In genomic region chrX:123964155-123964554, GRCh38 we compare ENCODE assay signal across 9 cellular contexts. TPM values are rescaled to one million over a fixed set of nuclear protein-coding genes. Genes with fewer than 3 reads are reported as not detected.
A peak's percentile ranks its signal among the peaks of the same experiment; 100 is the strongest.
DNase-seq lines count a peak whose midpoint lies in the region; ATAC-seq and TF ChIP-seq lines count a peak whose summit lies in the region.
"Had no signal": no experiment of that assay in that cellular context is flagged by ENCODE, and none has a peak within 500 bp of the region (broad histone marks: within the 10 kb centered on the region; RNA-seq: fewer than 3 reads in every experiment).

No MANE protein-coding gene starts in this region.

- TF ChIP-seq CTCF in activated B cell treated with CpG ODN at 0.5 μM for 24 hours (IDR thresholded peaks at IDR 0.05) = no peak

- peaks cover 18% of the 10 kb centered on the region for H3K36me3 Mint-ChIP-seq in T-helper 2 cell treated with Interferon-gamma antibody and Interleukin-4, amounts not matched to agents 5 μg/mL and 100 μg/mL, for 36 hours (ENCODE audit: low read depth)
- H3K36me3 Mint-ChIP-seq in activated B cell treated with CpG ODN at 0.5 μM for 24 hours (ENCODE audit: low read depth) = peaks cover 35% of the 10 kb centered on the region

- no peak for DNase-seq in T-helper 2 cell treated with Interferon-gamma antibody and Interleukin-4, amounts not matched to agents 5 μg/mL and 100 μg/mL, for 36 hours (ENCODE audit: low spot score)
- DNase-seq in T-helper 2 cell (no peak), activated B cell treated with CpG ODN at 0.5 μM for 24 hours (no peak), glomerular visceral epithelial cell (ENCODE audit: extremely low spot score) (peak; percentile 3), mesenteric fat pad (ENCODE audit: low spot score) (no peak)

- H3K4me1 Mint-ChIP-seq in T-helper 2 cell treated with Interferon-gamma antibody and Interleukin-4, amounts not matched to agents 5 μg/mL and 100 μg/mL, for 36 hours (ENCODE audit: low read depth) = peaks cover 31% of the 10 kb centered on the region
- H3K4me1 Mint-ChIP-seq in activated B cell treated with CpG ODN at 0.5 μM for 24 hours = peaks cover 48% of the 10 kb centered on the region

- H3K27me3 Mint-ChIP-seq in T-helper 2 cell treated with Interferon-gamma antibody and Interleukin-4, amounts not matched to agents 5 μg/mL and 100 μg/mL, for 36 hours (ENCODE audit: low read depth) = no peaks in the 10 kb centered on the region
- H3K27me3 Mint-ChIP-seq in activated B cell treated with CpG ODN at 0.5 μM for 24 hours = no peaks in the 10 kb centered on the region

- H3K4me3 ChIP-seq in stomach smooth muscle (ENCODE audit: low read length in 2 of 2) = peak overlapping the region; percentile 73 to 81

- intact Hi-C loops in activated B cell treated with CpG ODN at 0.5 μM for 24 hours (cut with micrococcal nuclease) = loop anchor here (5.0 to 10.0 kb wide), 3 partner anchors 87 to 423 kb away; no protein-coding TSS in a partner anchor

- no peaks in the 10 kb centered on the region for H3K27me3 ChIP-seq in stomach smooth muscle (ENCODE audit: control insufficient read depth in 1 of 2, insufficient read depth in 2 of 2, low read length in 2 of 2)
- H3K27me3 ChIP-seq: testis had no signal

- no peaks in the 10 kb centered on the region for H3K9me3 Mint-ChIP-seq in T-helper 2 cell treated with Interferon-gamma antibody and Interleukin-4, amounts not matched to agents 5 μg/mL and 100 μg/mL, for 36 hours
- no peaks in the 10 kb centered on the region for H3K9me3 Mint-ChIP-seq in activated B cell treated with CpG ODN at 0.5 μM for 24 hours

- H3K36me3 ChIP-seq in stomach smooth muscle (ENCODE audit: control insufficient read depth in 2 of 2, insufficient read depth in 2 of 2, low read length in 2 of 2) = no peaks in the 10 kb centered on the region

- ATAC-seq in activated B cell treated with CpG ODN at 0.5 μM for 24 hours (ENCODE audit: low read depth) (no peak), HG02981 (IDR thresholded peaks at IDR 0.05; ENCODE audit: unreplicated experiment) (no peak), GM21717 (IDR thresholded peaks at IDR 0.05; ENCODE audit: unreplicated experiment) (no peak)

- H3K27ac Mint-ChIP-seq in T-helper 2 cell treated with Interferon-gamma antibody and Interleukin-4, amounts not matched to agents 5 μg/mL and 100 μg/mL, for 36 hours = peak overlapping the region; percentile 99
- H3K27ac Mint-ChIP-seq in activated B cell treated with CpG ODN at 0.5 μM for 24 hours = peak overlapping the region; percentile 99

- H3K9ac ChIP-seq in stomach smooth muscle (ENCODE audit: low read length in 2 of 2) = no peak overlapping the region

- CTCF ChIA-PET in activated B cell treated with CpG ODN at 0.5 μM for 24 hours (lab: Charles Lee) = no interaction called here

- no peaks in the 10 kb centered on the region for H3K9me3 ChIP-seq in stomach smooth muscle (ENCODE audit: control insufficient read depth in 2 of 2, low read length in 2 of 2)
- H3K9me3 ChIP-seq: testis had no signal

- peak overlapping the region; percentile 95 for H3K4me3 Mint-ChIP-seq in T-helper 2 cell treated with Interferon-gamma antibody and Interleukin-4, amounts not matched to agents 5 μg/mL and 100 μg/mL, for 36 hours
- H3K4me3 Mint-ChIP-seq in activated B cell treated with CpG ODN at 0.5 μM for 24 hours = peak overlapping the region; percentile 93

- peak overlapping the region; percentile 55 for H3K27ac ChIP-seq in stomach smooth muscle (ENCODE audit: low read length)

- POLR2A ChIA-PET in activated B cell treated with CpG ODN at 0.5 μM for 24 hours (lab: Charles Lee) = interaction anchor here (0.6 kb wide), 1 partner anchor 124 kb away, joined by 6 read pairs; no protein-coding TSS in a partner anchor

- H3K4me1 ChIP-seq in stomach smooth muscle (ENCODE audit: control insufficient read depth, insufficient read depth, low read length) = no peaks in the 10 kb centered on the region
- H3K4me1 ChIP-seq: testis had no signal

RNA-seq across cellular contexts. Expression of gene STAG2, which starts 2.6 kb away (rescaled TPM):
- total RNA-seq in activated B cell treated with CpG ODN at 0.5 μM for 24 hours (84.0 and 86.6 TPM in 2 replicates), mesenteric fat pad (52.0 TPM)
